ENCODE assay signal across 8 cellular contexts in the genomic region with DNA sequence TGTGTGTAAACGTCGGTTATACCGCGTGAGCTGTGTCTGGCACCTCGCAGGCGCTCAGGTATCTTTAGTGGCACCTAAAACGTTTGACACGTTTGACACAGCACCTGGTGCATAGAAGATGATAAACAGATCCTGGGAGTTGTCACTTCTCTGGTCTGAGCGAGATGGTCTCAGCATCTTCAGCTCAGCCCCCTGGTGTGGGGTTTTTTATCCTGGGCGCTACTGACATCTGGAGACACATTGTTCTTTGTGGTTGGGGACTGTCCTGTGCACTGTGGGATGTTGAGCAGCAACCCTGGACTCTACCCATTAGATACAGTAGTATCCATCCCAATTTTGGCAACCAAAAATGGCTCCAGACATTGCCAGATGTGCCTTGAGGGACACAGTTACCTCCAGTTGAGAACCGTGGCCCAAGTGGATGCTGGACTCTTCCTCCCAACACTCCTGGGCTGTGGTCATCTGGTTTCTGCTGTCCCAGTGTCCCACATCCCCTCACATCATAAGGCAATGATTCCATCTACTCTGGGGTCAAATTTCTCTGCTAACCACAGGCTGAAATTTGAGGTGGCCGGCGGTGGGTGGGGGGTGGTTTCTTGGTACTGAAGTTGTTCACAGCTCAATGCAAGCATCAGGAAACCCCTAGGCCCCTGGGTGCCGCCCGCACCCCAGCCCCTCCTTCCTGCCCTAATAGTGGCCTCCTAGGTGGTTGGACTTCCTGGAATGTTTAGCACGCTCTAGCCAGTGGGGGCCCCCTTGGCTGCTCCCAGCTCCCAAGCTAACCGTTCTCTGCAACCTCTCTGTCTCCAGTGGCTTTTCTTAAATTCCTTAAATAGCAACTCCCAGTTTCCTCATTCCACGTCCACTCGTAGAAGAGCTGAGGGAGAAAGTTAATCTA.
DNase-seq lines count a peak whose midpoint lies in the region; ATAC-seq and TF ChIP-seq lines count a peak whose summit lies in the region.

No MANE protein-coding gene starts in this region.

- H3K27ac ChIP-seq in BLaER1 treated with 17β-estradiol and CSF1 and Interleukin-3, amounts not matched to agents 10 nM and 100 nM: peak overlapping the region in 9 of 11 experiments; percentile 70 to 91 (median 87); a peak in 18 of 22 replicates
- peak overlapping the region; percentile 48 to 69 for H3K27ac ChIP-seq in coronary artery

- no peaks in the 10 kb centered on the region for H3K9me3 ChIP-seq in BLaER1 treated with 17β-estradiol and CSF1 and Interleukin-3, amounts not matched to agents 10 nM and 100 nM (replicated peaks in 1 of 11)

- peaks cover 14 to 15% (median 14%) of the 10 kb centered on the region in 3 donors for H3K4me1 Mint-ChIP-seq in naive B cell

- no peaks in the 10 kb centered on the region for H3K27me3 ChIP-seq in BLaER1 treated with 17β-estradiol and CSF1 and Interleukin-3, amounts not matched to agents 10 nM and 100 nM

- in situ Hi-C loops in KBM-7 (cut with MboI; ENCODE audit: low pct_unique_long_range_greater_than_20kb, low sequenced_read_pairs): no loop called here

- no peaks in the 10 kb centered on the region for H3K27me3 Mint-ChIP-seq in naive B cell

- DNase-seq in KBM-7 (peak; percentile 95), coronary artery (ENCODE audit: low spot score) (no peak), naive B cell (no peak), epidermal melanocyte (ENCODE audit: insufficient read length, low spot score) (no peak), NCI-H524 (lab: John Stamatoyannopoulos, UW) (no peak), DMS79 treated with DMSO at 0.1 percent for 48 hours (lab: John Stamatoyannopoulos, UW) (no peak)

- H3K4me1 ChIP-seq in BLaER1 treated with 17β-estradiol and CSF1 and Interleukin-3, amounts not matched to agents 10 nM and 100 nM: peaks cover 51 to 100% (median 99%) of the 10 kb centered on the region in 10 experiments

- no peak for TF ChIP-seq CTCF in coronary artery (IDR thresholded peaks at IDR 0.05)

- H3K4me2 ChIP-seq in BLaER1 treated with 17β-estradiol and CSF1 and Interleukin-3, amounts not matched to agents 10 nM and 100 nM: peak overlapping the region; percentile 69 to 92 (median 86)

- peak overlapping the region in 5 of 8 donors; percentile 1 to 42 (median 24) for H3K4me3 Mint-ChIP-seq in naive B cell

- H3K9me3 Mint-ChIP-seq in naive B cell: no peaks in the 10 kb centered on the region

- peak overlapping the region in 9 of 11 experiments; percentile 21 to 78 (median 70); a peak in 16 of 22 replicates for H3K9ac ChIP-seq in BLaER1 treated with 17β-estradiol and CSF1 and Interleukin-3, amounts not matched to agents 10 nM and 100 nM

- H3K4me3 ChIP-seq in BLaER1 treated with 17β-estradiol and CSF1 and Interleukin-3, amounts not matched to agents 10 nM and 100 nM: peak overlapping the region in 7 of 10 experiments; percentile 5 to 37 (median 30); a peak in 7 of 20 replicates
- no peak overlapping the region for H3K4me3 ChIP-seq in coronary artery

- peaks cover 35 to 74% (median 61%) of the 10 kb centered on the region in 11 experiments for H3K36me3 ChIP-seq in BLaER1 treated with 17β-estradiol and CSF1 and Interleukin-3, amounts not matched to agents 10 nM and 100 nM

- H4K20me1 ChIP-seq in BLaER1 treated with 17β-estradiol and CSF1 and Interleukin-3, amounts not matched to agents 10 nM and 100 nM: peaks cover 0 to 11% (median 0%) of the 10 kb centered on the region in 11 experiments; a peak in 4 of 22 replicates

- peak overlapping the region in 5 of 6 donors; percentile 47 to 94 (median 70) for H3K27ac Mint-ChIP-seq in naive B cell

- no peak for ATAC-seq in naive B cell (ENCODE audit: low read depth in 2 of 2)
- ATAC-seq in GM18498 (IDR thresholded peaks at IDR 0.05; ENCODE audit: unreplicated experiment): no peak

- peaks cover 22 to 25% of the 10 kb centered on the region in 2 donors for H3K36me3 Mint-ChIP-seq in naive B cell
